Comparison of ENCODE assay signal across 15 cellular contexts in genomic region chr16:87264634-87265033, GRCh38.
"Had no signal": no experiment of that assay in that cellular context is flagged by ENCODE, and none has a peak within 500 bp of the region (broad histone marks: within the 10 kb centered on the region; RNA-seq: fewer than 3 reads in every experiment).

No MANE protein-coding gene starts in this region.

- H3K27ac Mint-ChIP-seq: activated CD8-positive, alpha-beta memory T cell treated with anti-CD3 and anti-CD28 coated beads, Interleukin-2, amount 10 ng/mL, durations not matched to agents 7 days and 5 days; activated naive CD8-positive, alpha-beta T cell treated with anti-CD3 and anti-CD28 coated beads for 36 hours; immature natural killer cell; natural killer cell; stimulated activated naive CD8-positive, alpha-beta T cell treated with anti-CD3 and anti-CD28 coated beads, Interleukin-15, amount 100 ng/mL, for 72 hours had no signal

- H3K4me3 ChIP-seq: thoracic aorta had no signal

- H3K4me1 Mint-ChIP-seq: activated naive CD8-positive, alpha-beta T cell treated with anti-CD3 and anti-CD28 coated beads for 36 hours; immature natural killer cell; natural killer cell; stimulated activated naive CD8-positive, alpha-beta T cell treated with anti-CD3 and anti-CD28 coated beads, Interleukin-15, amount 100 ng/mL, for 72 hours had no signal

- DNase-seq: activated CD4-positive, alpha-beta T cell treated with anti-CD3 and anti-CD28 coated beads for 1 hour; activated CD4-positive, alpha-beta T cell treated with anti-CD3 and anti-CD28 coated beads, Interleukin-2, amount 50 U/mL, for 48 hours; activated CD8-positive, alpha-beta memory T cell treated with anti-CD3 and anti-CD28 coated beads, Interleukin-2, amount 10 ng/mL, durations not matched to agents 7 days and 5 days; activated gamma-delta T cell treated with Interleukin-2 at 50 U/mL for 16 hours; activated naive CD8-positive, alpha-beta T cell treated with anti-CD3 and anti-CD28 coated beads for 36 hours; activated T-cell treated with anti-CD3 and anti-CD28 coated beads, Interleukin-2, amount 50 U/mL, for 4 hours; anterior cingulate cortex; immature natural killer cell; left cardiac atrium; mammary epithelial cell; natural killer cell; stimulated activated CD4-positive, alpha-beta T cell treated with anti-CD3 and anti-CD28 coated beads, Interleukin-15, amount 100 ng/mL, for 24 hours; stimulated activated CD4-positive, alpha-beta T cell treated with anti-CD3 and anti-CD28 coated beads, Interleukin-4, amount 100 ng/mL, for 24 hours; stimulated activated naive CD8-positive, alpha-beta T cell treated with anti-CD3 and anti-CD28 coated beads, Interleukin-15, amount 100 ng/mL, for 72 hours had no signal

- H3K36me3 ChIP-seq: thoracic aorta had no signal

- ATAC-seq: activated CD8-positive, alpha-beta memory T cell treated with anti-CD3 and anti-CD28 coated beads, Interleukin-2, amount 10 ng/mL, durations not matched to agents 7 days and 5 days; activated T-cell treated with anti-CD3 and anti-CD28 coated beads, Interleukin-2, amount 50 U/mL, for 4 hours; left cardiac atrium; natural killer cell; stimulated activated naive CD8-positive, alpha-beta T cell treated with anti-CD3 and anti-CD28 coated beads, Interleukin-15, amount 100 ng/mL, for 72 hours had no signal

- H3K4me3 Mint-ChIP-seq: activated CD8-positive, alpha-beta memory T cell treated with anti-CD3 and anti-CD28 coated beads, Interleukin-2, amount 10 ng/mL, durations not matched to agents 7 days and 5 days; activated naive CD8-positive, alpha-beta T cell treated with anti-CD3 and anti-CD28 coated beads for 36 hours; activated T-cell treated with anti-CD3 and anti-CD28 coated beads, Interleukin-2, amount 50 U/mL, for 4 hours; immature natural killer cell; natural killer cell; stimulated activated naive CD8-positive, alpha-beta T cell treated with anti-CD3 and anti-CD28 coated beads, Interleukin-15, amount 100 ng/mL, for 72 hours had no signal

- H3K27ac ChIP-seq: thoracic aorta had no signal

- H3K9me3 ChIP-seq: thoracic aorta had no signal

- H3K27me3 Mint-ChIP-seq: activated CD8-positive, alpha-beta memory T cell treated with anti-CD3 and anti-CD28 coated beads, Interleukin-2, amount 10 ng/mL, durations not matched to agents 7 days and 5 days; activated naive CD8-positive, alpha-beta T cell treated with anti-CD3 and anti-CD28 coated beads for 36 hours; stimulated activated naive CD8-positive, alpha-beta T cell treated with anti-CD3 and anti-CD28 coated beads, Interleukin-15, amount 100 ng/mL, for 72 hours had no signal

- H3K36me3 Mint-ChIP-seq: immature natural killer cell, natural killer cell had no signal

- H3K9me3 Mint-ChIP-seq: natural killer cell had no signal
